17 cellular contexts compared by ENCODE assay signal in the genomic region with DNA sequence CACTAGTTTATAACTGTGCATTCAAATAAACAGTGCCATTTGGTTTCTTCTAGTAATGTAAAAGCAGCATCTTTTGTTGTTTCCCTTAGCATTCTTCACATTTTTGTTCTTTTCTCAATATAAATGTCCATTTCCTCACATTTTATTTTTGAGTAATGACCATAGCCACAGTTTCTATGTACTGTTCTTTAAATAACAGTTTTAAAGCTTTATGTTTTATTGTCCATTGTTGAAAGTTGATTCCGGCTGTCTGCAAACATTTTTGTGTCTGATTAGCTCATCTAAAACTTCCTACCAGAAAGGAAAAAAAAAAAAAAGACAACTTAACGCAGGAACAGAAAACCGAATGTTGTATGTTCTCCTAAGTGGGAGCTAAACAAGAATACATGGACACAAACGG.
A peak's percentile ranks its signal among the peaks of the same experiment; 100 is the strongest.
DNase-seq lines count a peak whose midpoint lies in the region; ATAC-seq and TF ChIP-seq lines count a peak whose summit lies in the region.
"Had no signal": no experiment of that assay in that cellular context is flagged by ENCODE, and none has a peak within 500 bp of the region (broad histone marks: within the 10 kb centered on the region; RNA-seq: fewer than 3 reads in every experiment).

No MANE protein-coding gene starts in this region.

- no peaks in the 10 kb centered on the region for H3K9me3 ChIP-seq in GM23248 (ENCODE audit: low read depth)
- H3K9me3 ChIP-seq in osteoblast (ENCODE audit: low read depth, low read length): no peaks in the 10 kb centered on the region
- no peaks in the 10 kb centered on the region for H3K9me3 ChIP-seq in sigmoid colon
- peaks cover 0 to 3% of the 10 kb centered on the region in 2 donors for H3K9me3 ChIP-seq in uterus

- H3K4me2 ChIP-seq in GM23248 (ENCODE audit: unreplicated experiment) (no peak overlapping the region), osteoblast (ENCODE audit: insufficient read depth, low read length) (no peak overlapping the region)
- H3K4me2 ChIP-seq: BLaER1 treated with 17β-estradiol and CSF1 and Interleukin-3, amounts not matched to agents 10 nM and 100 nM had no signal

- DNase-seq in GM23248 (no peak), chondrocyte (ENCODE audit: low spot score) (no peak), fibroblast of peridontal ligament (ENCODE audit: extremely low read depth) (peak; percentile 27), osteoblast (ENCODE audit: insufficient read length, low spot score, missing footprints) (no peak), cerebellar cortex (ENCODE audit: low spot score) (no peak), sigmoid colon (no peak), uterus (no peak)
- DNase-seq: CD8-positive, alpha-beta memory T cell; DMS79; GOT3; NCI-H1048; NCI-H146; NCI-H2081; NCI-H774; RPMI8226 had no signal

- H2AFZ ChIP-seq in GM23248 (0 out of 2 replicates have a peak overlapping the region, but pooled peaks have one; percentile 12), osteoblast (ENCODE audit: low read length) (peak overlapping the region; percentile 20)

- peak overlapping the region; percentile 22 for H3K27ac Mint-ChIP-seq in chondrocyte (ENCODE audit: unreplicated experiment)
- H3K27ac Mint-ChIP-seq: CD8-positive, alpha-beta memory T cell had no signal

- no peaks in the 10 kb centered on the region for H3K27me3 ChIP-seq in GM23248 (replicated peaks; ENCODE audit: insufficient read depth)
- no peaks in the 10 kb centered on the region for H3K27me3 ChIP-seq in osteoblast (ENCODE audit: insufficient read depth, low read length)
- H3K27me3 ChIP-seq in sigmoid colon: no peaks in the 10 kb centered on the region
- H3K27me3 ChIP-seq in uterus: no peaks in the 10 kb centered on the region
- H3K27me3 ChIP-seq: BLaER1 treated with 17β-estradiol and CSF1 and Interleukin-3, amounts not matched to agents 10 nM and 100 nM had no signal

- intact Hi-C loops in sigmoid colon (cut with DNase I): no loop called here
- intact Hi-C loops in uterus (cut with DNase I; ENCODE audit: low total_unique reads): no loop called here

- H3F3A ChIP-seq in GM23248 (ENCODE audit: insufficient read depth): peaks cover 23% of the 10 kb centered on the region

- H4K20me1 ChIP-seq in GM23248 (ENCODE audit: insufficient read depth): no peaks in the 10 kb centered on the region
- no peaks in the 10 kb centered on the region for H4K20me1 ChIP-seq in osteoblast (ENCODE audit: insufficient read depth, low read length)
- H4K20me1 ChIP-seq: BLaER1 treated with 17β-estradiol and CSF1 and Interleukin-3, amounts not matched to agents 10 nM and 100 nM had no signal

- no peak for TF ChIP-seq EP300 in sigmoid colon (IDR thresholded peaks at IDR 0.05)

- H3K36me3 ChIP-seq in GM23248 (ENCODE audit: low read depth): no peaks in the 10 kb centered on the region
- no peaks in the 10 kb centered on the region for H3K36me3 ChIP-seq in osteoblast (ENCODE audit: insufficient read depth, low read length)
- H3K36me3 ChIP-seq in sigmoid colon: no peaks in the 10 kb centered on the region
- no peaks in the 10 kb centered on the region for H3K36me3 ChIP-seq in uterus
- H3K36me3 ChIP-seq: BLaER1 treated with 17β-estradiol and CSF1 and Interleukin-3, amounts not matched to agents 10 nM and 100 nM had no signal

- TF ChIP-seq CTCF in chondrocyte (IDR thresholded peaks at IDR 0.05) (no peak), osteoblast (IDR thresholded peaks at IDR 0.05; ENCODE audit: extremely low read depth, low read depth, low read length) (no peak), sigmoid colon (IDR thresholded peaks at IDR 0.05) (no peak), uterus (IDR thresholded peaks at IDR 0.05) (no peak)

- in situ Hi-C loops in GM23248 (cut with MboI): no loop called here

- no peak overlapping the region for H3K4me3 Mint-ChIP-seq in chondrocyte (ENCODE audit: unreplicated experiment)
- H3K4me3 Mint-ChIP-seq: CD8-positive, alpha-beta memory T cell had no signal

- peaks cover 22% of the 10 kb centered on the region for H3K4me1 Mint-ChIP-seq in chondrocyte (ENCODE audit: low read depth)
- H3K4me1 Mint-ChIP-seq: CD8-positive, alpha-beta memory T cell had no signal

- WGBS in GM23248 (ENCODE audit: low coverage in 1 of 2, low lambda C conversion rate in 2 of 2, missing lambda C conversion rate in 2 of 2), 2 experiments: 92 to 96% methylated on average over 4 of the region's 4 CpGs
- 30 to 56% methylated on average over 4 of the region's 4 CpGs for WGBS in sigmoid colon, 2 donors

- H3K4me3 ChIP-seq in GM23248 (no peak overlapping the region), osteoblast (ENCODE audit: insufficient read depth, low read length) (no peak overlapping the region), sigmoid colon (no peak overlapping the region), uterus (no peak overlapping the region)
- H3K4me3 ChIP-seq: BLaER1 treated with 17β-estradiol and CSF1 and Interleukin-3, amounts not matched to agents 10 nM and 100 nM had no signal

- no peak overlapping the region for H3K27ac ChIP-seq in GM23248
- H3K27ac ChIP-seq in osteoblast (ENCODE audit: low read depth, low read length): no peak overlapping the region
- H3K27ac ChIP-seq in sigmoid colon: no peak overlapping the region
- H3K27ac ChIP-seq in uterus: no peak overlapping the region
- H3K27ac ChIP-seq: BLaER1 treated with 17β-estradiol and CSF1 and Interleukin-3, amounts not matched to agents 10 nM and 100 nM had no signal

- H3K36me3 Mint-ChIP-seq in chondrocyte (ENCODE audit: low read depth): peaks cover 3% of the 10 kb centered on the region

- H3K27me3 Mint-ChIP-seq in chondrocyte (ENCODE audit: low read depth): no peaks in the 10 kb centered on the region

- ATAC-seq in GM18498 (IDR thresholded peaks at IDR 0.05; ENCODE audit: unreplicated experiment): no peak

- no peaks in the 10 kb centered on the region for H3K9me2 ChIP-seq in GM23248 (ENCODE audit: insufficient read depth)

- H3K4me1 ChIP-seq in GM23248 (ENCODE audit: insufficient read depth) (peaks cover 30% of the 10 kb centered on the region), osteoblast (ENCODE audit: insufficient read depth, low read length) (peaks cover 21% of the 10 kb centered on the region), sigmoid colon (peaks cover 0 to 33% (median 12%) of the 10 kb centered on the region in 4 donors), uterus (no peaks in the 10 kb centered on the region)
- H3K4me1 ChIP-seq: BLaER1 treated with 17β-estradiol and CSF1 and Interleukin-3, amounts not matched to agents 10 nM and 100 nM had no signal

- TF ChIP-seq POLR2A in sigmoid colon (IDR thresholded peaks at IDR 0.05) (no peak), uterus (IDR thresholded peaks at IDR 0.05) (no peak)

- peaks cover 7% of the 10 kb centered on the region for H3K9me3 Mint-ChIP-seq in chondrocyte (ENCODE audit: low read depth)

- H3K79me2 ChIP-seq in GM23248 (ENCODE audit: insufficient read depth) (peaks cover 49% of the 10 kb centered on the region), osteoblast (ENCODE audit: insufficient read depth, low read length) (peaks cover 8% of the 10 kb centered on the region)

- H3K9ac ChIP-seq in GM23248: no peak overlapping the region
- H3K9ac ChIP-seq: BLaER1 treated with 17β-estradiol and CSF1 and Interleukin-3, amounts not matched to agents 10 nM and 100 nM had no signal
